Comparison of ENCODE assay signal across 18 cellular contexts in the genomic region with DNA sequence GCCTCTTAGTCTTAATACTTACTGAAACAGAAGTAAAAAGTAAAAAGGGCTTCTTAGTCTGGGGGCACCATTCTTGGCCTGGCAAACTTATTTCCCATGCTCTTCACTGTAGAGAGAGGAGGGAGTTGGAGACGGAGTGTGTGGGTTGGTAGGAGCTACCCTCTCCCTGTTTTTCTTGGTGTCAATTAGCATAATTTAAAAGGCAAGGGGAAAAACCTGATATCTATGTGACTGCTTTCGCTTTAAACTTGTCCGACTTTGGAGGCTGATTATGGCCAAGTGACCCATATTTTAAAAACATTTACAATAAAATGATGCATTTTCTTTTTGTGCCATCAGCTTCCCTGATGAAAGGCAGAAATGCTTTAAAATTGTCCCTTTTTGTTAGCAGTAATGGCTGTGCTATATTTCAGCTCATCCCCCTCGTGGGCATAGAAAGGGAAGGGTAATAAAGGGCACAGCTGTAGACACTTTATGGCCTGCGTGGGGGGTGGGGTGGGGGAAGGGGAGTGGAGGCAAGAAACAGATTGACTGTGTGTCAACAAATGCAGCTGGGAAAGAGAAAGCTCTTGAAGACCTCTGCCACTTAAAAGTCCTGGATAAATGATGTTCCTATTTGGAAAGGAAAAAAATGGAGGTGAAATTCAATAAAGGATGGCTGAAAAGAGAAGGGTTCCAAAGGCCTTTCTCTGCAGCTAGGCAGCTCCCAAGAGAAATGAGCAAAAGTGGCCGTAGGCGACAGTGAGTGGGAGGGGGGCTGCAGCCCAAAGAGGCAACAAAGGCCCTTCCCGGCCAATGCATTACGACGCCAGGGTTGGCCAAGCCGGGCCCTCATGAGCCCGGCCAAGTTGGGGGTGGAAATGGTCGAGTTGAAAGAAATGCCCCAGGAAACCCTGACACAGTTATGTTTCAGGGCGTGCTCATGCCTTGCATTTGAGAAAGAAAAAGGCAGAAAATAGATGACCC. TPM values are rescaled to one million over a fixed set of nuclear protein-coding genes. Genes with fewer than 3 reads are reported as not detected.
DNase-seq lines count a peak whose midpoint lies in the region; ATAC-seq and TF ChIP-seq lines count a peak whose summit lies in the region.
"Had no signal": no experiment of that assay in that cellular context is flagged by ENCODE, and none has a peak within 500 bp of the region (broad histone marks: within the 10 kb centered on the region; RNA-seq: fewer than 3 reads in every experiment).

No MANE protein-coding gene starts in this region.

- peaks cover 32% of the 10 kb centered on the region for H3K27me3 Mint-ChIP-seq in endodermal cell (ENCODE audit: insufficient read depth)
- peaks cover 18% of the 10 kb centered on the region for H3K27me3 Mint-ChIP-seq in activated T-cell treated with anti-CD3 and anti-CD28 coated beads, Interleukin-2, amount 50 U/mL, for 4 hours (ENCODE audit: low read depth)

- no peak for ATAC-seq in HG03095 (IDR thresholded peaks at IDR 0.05; ENCODE audit: unreplicated experiment)
- no peak for ATAC-seq in activated T-cell treated with anti-CD3 and anti-CD28 coated beads, Interleukin-2, amount 50 U/mL, for 4 hours
- ATAC-seq: activated naive CD4-positive, alpha-beta T cell treated with anti-CD3 and anti-CD28 coated beads, Interleukin-2, amount 50 U/mL, for 72 hours had no signal

- H3K4me2 ChIP-seq in osteoblast (ENCODE audit: insufficient read depth, low read length), result peak overlapping the region; percentile 10

- H3K9me3 ChIP-seq in endodermal cell (ENCODE audit: control insufficient read depth, low read length) (no peaks in the 10 kb centered on the region), osteoblast (ENCODE audit: low read depth, low read length) (no peaks in the 10 kb centered on the region)

- H3K27me3 ChIP-seq in H7 (ENCODE audit: control insufficient read depth, insufficient read depth, low read length) (peaks cover 11% of the 10 kb centered on the region), endodermal cell (ENCODE audit: control insufficient read depth, insufficient read depth, low read length, poor library complexity, severe bottlenecking) (peaks cover 27% of the 10 kb centered on the region), osteoblast (ENCODE audit: insufficient read depth, low read length) (no peaks in the 10 kb centered on the region)

- DNase-seq in H7 (peak; percentile 38), NCI-H2171 (lab: John Stamatoyannopoulos, UW) (peak; percentile 40), endodermal cell (no peak), osteoblast (ENCODE audit: insufficient read length, low spot score, missing footprints) (peak; percentile 44), NCI-H2081 treated with DMSO at 0.1 percent for 48 hours (lab: John Stamatoyannopoulos, UW) (no peak), GM19238 (ENCODE audit: insufficient read length, low spot score) (no peak)
- DNase-seq in activated T-cell treated with anti-CD3 and anti-CD28 coated beads, Interleukin-2, amount 50 U/mL, for 4 hours, result no peak
- DNase-seq: activated CD4-positive, CD25-positive, alpha-beta regulatory T cell treated with anti-CD3 and anti-CD28 coated beads, Interleukin-2, amount 50 U/mL, for 72 hours; activated CD8-positive, alpha-beta memory T cell treated with anti-CD3 and anti-CD28 coated beads, Interleukin-2, amount 50 U/mL, for 48 hours; effector CD8-positive, alpha-beta T cell; GM23248; Right ventricle myocardium superior; small intestine; stimulated activated naive CD4-positive, alpha-beta T cell treated with Interleukin-2 at 50 U/mL for 16 hours had no signal

- no peaks in the 10 kb centered on the region for H4K20me1 ChIP-seq in osteoblast (ENCODE audit: insufficient read depth, low read length)

- no peak overlapping the region for H3K27ac Mint-ChIP-seq in endodermal cell
- H3K27ac Mint-ChIP-seq: activated naive CD4-positive, alpha-beta T cell treated with anti-CD3 and anti-CD28 coated beads, Interleukin-2, amount 50 U/mL, for 72 hours; T-helper 2 cell treated with Interferon-gamma antibody and Interleukin-4, amounts not matched to agents 5 μg/mL and 100 μg/mL, for 36 hours had no signal

- H3K4me3 Mint-ChIP-seq in endodermal cell, result no peak overlapping the region
- no peak overlapping the region for H3K4me3 Mint-ChIP-seq in activated T-cell treated with anti-CD3 and anti-CD28 coated beads, Interleukin-2, amount 50 U/mL, for 4 hours
- H3K4me3 Mint-ChIP-seq: T-helper 2 cell treated with Interferon-gamma antibody and Interleukin-4, amounts not matched to agents 5 μg/mL and 100 μg/mL, for 36 hours had no signal

- TF ChIP-seq CTCF in endodermal cell (conservative IDR thresholded peaks at IDR 0.05), result no peak
- no peak for TF ChIP-seq CTCF in osteoblast (IDR thresholded peaks at IDR 0.05; ENCODE audit: extremely low read depth, low read depth, low read length)

- no peaks in the 10 kb centered on the region for H3K36me3 Mint-ChIP-seq in endodermal cell (ENCODE audit: low read depth)
- no peaks in the 10 kb centered on the region for H3K36me3 Mint-ChIP-seq in activated T-cell treated with anti-CD3 and anti-CD28 coated beads, Interleukin-2, amount 50 U/mL, for 4 hours (ENCODE audit: insufficient read depth)
- H3K36me3 Mint-ChIP-seq: activated naive CD4-positive, alpha-beta T cell treated with anti-CD3 and anti-CD28 coated beads, Interleukin-2, amount 50 U/mL, for 72 hours had no signal

- H3K36me3 ChIP-seq in H7 (replicated peaks; ENCODE audit: control insufficient read depth, insufficient read depth, low read length), result no peaks in the 10 kb centered on the region
- H3K36me3 ChIP-seq in endodermal cell (ENCODE audit: control insufficient read depth, insufficient read depth, low read length), result no peaks in the 10 kb centered on the region
- H3K36me3 ChIP-seq in osteoblast (ENCODE audit: insufficient read depth, low read length), result no peaks in the 10 kb centered on the region

- peak overlapping the region; percentile 92 for H3K27ac ChIP-seq in endodermal cell (ENCODE audit: low read depth, low read length)
- H3K27ac ChIP-seq in osteoblast (ENCODE audit: low read depth, low read length), result no peak overlapping the region
- H3K27ac ChIP-seq: GM23248 had no signal

- H3K9ac ChIP-seq in endodermal cell (ENCODE audit: extremely low read depth, low read length, poor library complexity, severe bottlenecking), result no peak overlapping the region
- H3K9ac ChIP-seq: GM23248 had no signal

- no peak overlapping the region for H3K4me3 ChIP-seq in H7 (ENCODE audit: insufficient read depth, low read depth, low read length)
- no peak overlapping the region for H3K4me3 ChIP-seq in endodermal cell (ENCODE audit: low read length)
- H3K4me3 ChIP-seq in osteoblast (ENCODE audit: insufficient read depth, low read length), result no peak overlapping the region
- H3K4me3 ChIP-seq: GM23248, lung had no signal

- H3K9me3 Mint-ChIP-seq in endodermal cell, result no peaks in the 10 kb centered on the region
- H3K9me3 Mint-ChIP-seq in activated T-cell treated with anti-CD3 and anti-CD28 coated beads, Interleukin-2, amount 50 U/mL, for 4 hours, result peaks cover 4% of the 10 kb centered on the region

- H3K4me1 Mint-ChIP-seq in endodermal cell, result peaks cover 13% of the 10 kb centered on the region
- peaks cover 12% of the 10 kb centered on the region for H3K4me1 Mint-ChIP-seq in activated T-cell treated with anti-CD3 and anti-CD28 coated beads, Interleukin-2, amount 50 U/mL, for 4 hours (ENCODE audit: low read depth)

- WGBS in endodermal cell (ENCODE audit: insufficient coverage in 1 of 2, insufficient read length in 1 of 2), 2 experiments, result 63 to 75% methylated on average over 11 to 14 of the region's 14 CpGs

- H3K79me2 ChIP-seq in osteoblast (ENCODE audit: insufficient read depth, low read length), result no peaks in the 10 kb centered on the region

- H3K4me1 ChIP-seq in endodermal cell (ENCODE audit: control insufficient read depth, insufficient read depth, low read length) (no peaks in the 10 kb centered on the region), osteoblast (ENCODE audit: insufficient read depth, low read length) (no peaks in the 10 kb centered on the region)

- no peak overlapping the region for H2AFZ ChIP-seq in osteoblast (ENCODE audit: low read length)
- H2AFZ ChIP-seq: GM23248 had no signal

RNA-seq across cellular contexts. Expression of gene TMEM263, which starts 57.4 kb away (rescaled TPM):
- total RNA-seq in H7 (2014; rRNA removed; shearing (Covaris generic)), result 19.0 and 23.7 TPM in 2 replicates
- total RNA-seq in endodermal cell (10 to 100 TPM; 25.7 to 39.3 TPM), osteoblast (125 and 130 TPM in 2 replicates)
- polyA plus RNA-seq in endodermal cell (2013, experiment 1 of 2), result 36.7 TPM
- 36.0 TPM for polyA plus RNA-seq in endodermal cell (2013, experiment 2 of 2)
- 10 to 100 TPM; 13.5 to 16.2 (median 16.1) TPM for total RNA-seq in activated T-cell treated with anti-CD3 and anti-CD28 coated beads, Interleukin-2, amount 50 U/mL, for 4 hours

Comparison
In these comparisons a context has a peak if more than half of its experiments do, and no peak if none do; other contexts are left out.
1. DNase-seq: peak in H7 (single experiment), NCI-H2171 (single experiment) and osteoblast (single experiment); none in endodermal cell (single experiment), NCI-H2081 treated with DMSO at 0.1 percent for 48 hours (single experiment), activated T-cell treated with anti-CD3 and anti-CD28 coated beads, Interleukin-2, amount 50 U/mL, for 4 hours (single experiment) and GM19238 (single experiment).